In the genomic region with DNA sequence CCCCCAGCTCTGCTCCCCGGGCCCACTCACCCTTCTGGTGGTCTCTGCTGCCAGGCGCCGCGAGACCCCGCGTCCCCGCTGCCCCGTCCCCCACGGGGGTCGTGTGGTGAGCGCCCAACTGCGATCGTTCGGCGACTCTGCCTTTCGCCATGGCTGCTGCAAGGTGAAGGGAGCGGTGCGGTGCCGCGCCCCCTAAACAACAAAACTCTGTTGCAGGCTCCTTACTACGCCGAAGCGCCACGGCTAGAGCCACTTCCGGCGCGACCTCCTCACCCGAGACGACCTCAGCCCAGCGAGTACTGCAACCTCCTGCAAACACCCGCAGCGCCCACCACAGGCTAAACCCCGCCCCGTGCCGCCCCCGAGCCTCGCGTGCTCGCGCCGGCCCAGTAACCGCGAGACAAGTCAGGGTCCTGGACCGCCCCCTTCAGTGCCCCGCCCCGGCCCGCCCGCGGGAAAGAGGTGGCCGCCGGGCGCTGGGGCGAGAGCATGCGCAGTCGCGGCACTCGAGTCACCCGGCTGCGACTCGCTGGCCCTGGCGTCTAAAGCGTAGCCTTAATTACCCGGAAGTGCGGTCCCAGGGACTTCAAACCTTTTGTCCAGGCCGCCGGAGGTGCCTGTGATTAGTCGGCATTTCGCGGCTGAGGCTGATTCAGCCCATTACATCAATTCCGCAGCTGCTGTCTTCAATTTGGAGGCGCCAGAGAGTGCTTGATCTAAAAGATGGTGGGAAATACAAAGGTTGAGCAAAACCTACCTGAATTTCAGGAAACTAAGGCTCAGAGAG, we compare ENCODE assay signal across 8 cellular contexts. TPM values are rescaled to one million over a fixed set of nuclear protein-coding genes. Genes with fewer than 3 reads are reported as not detected.
DNase-seq lines count a peak whose midpoint lies in the region; ATAC-seq and TF ChIP-seq lines count a peak whose summit lies in the region.

A gene with protein sequence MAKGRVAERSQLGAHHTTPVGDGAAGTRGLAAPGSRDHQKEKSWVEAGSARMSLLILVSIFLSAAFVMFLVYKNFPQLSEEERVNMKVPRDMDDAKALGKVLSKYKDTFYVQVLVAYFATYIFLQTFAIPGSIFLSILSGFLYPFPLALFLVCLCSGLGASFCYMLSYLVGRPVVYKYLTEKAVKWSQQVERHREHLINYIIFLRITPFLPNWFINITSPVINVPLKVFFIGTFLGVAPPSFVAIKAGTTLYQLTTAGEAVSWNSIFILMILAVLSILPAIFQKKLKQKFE (minus strand): TSS at position 303 of the 787 bp plus-strand sequence. CDS start 152 bp downstream, at position 151.

- H3K27ac ChIP-seq in SU-DHL-6 (ENCODE audit: low read depth, low read length) (peak within 1 kb of the TSS; percentile 75), parathyroid adenoma (peak within 1 kb of the TSS; percentile 72), tibial nerve (peak within 1 kb of the TSS; percentile 57 to 89 (median 82))

- no peak for TF ChIP-seq CTCF in SU-DHL-6 (IDR thresholded peaks at IDR 0.05; ENCODE audit: insufficient read depth, low read length, poor library complexity, severe bottlenecking)
- TF ChIP-seq CTCF in parathyroid adenoma (IDR thresholded peaks at IDR 0.05) = no peak
- TF ChIP-seq CTCF in tibial nerve (IDR thresholded peaks at IDR 0.05) = no peak

- H3K4me1 ChIP-seq in parathyroid adenoma (no peaks in the 10 kb centered on the region), tibial nerve (peaks cover 0 to 24% (median 0%) of the 10 kb centered on the region in 4 donors)

- H3K79me2 ChIP-seq in SU-DHL-6 (ENCODE audit: insufficient read depth, low read length) (peaks cover 49% of the 10 kb centered on the region), parathyroid adenoma (peaks cover 15% of the 10 kb centered on the region)

- H3F3A ChIP-seq in SU-DHL-6 (ENCODE audit: insufficient read depth) = peaks cover 13% of the 10 kb centered on the region; the same call in 1 of the 2 replicates

- H3K36me3 ChIP-seq in SU-DHL-6 (ENCODE audit: low read length) (no peaks in the 10 kb centered on the region), parathyroid adenoma (ENCODE audit: control insufficient read depth, insufficient read depth, low read length) (no peaks in the 10 kb centered on the region), tibial nerve (no peaks in the 10 kb centered on the region)

- H3K9me3 ChIP-seq in SU-DHL-6 (ENCODE audit: insufficient read depth, low read length) (no peaks in the 10 kb centered on the region), parathyroid adenoma (ENCODE audit: control insufficient read depth, low read length) (no peaks in the 10 kb centered on the region), tibial nerve (no peaks in the 10 kb centered on the region)

- H3K4me2 ChIP-seq in SU-DHL-6 (ENCODE audit: low read depth, low read length, poor library complexity, severe bottlenecking) (peak within 1 kb of the TSS; percentile 91), parathyroid adenoma (ENCODE audit: low read length) (peak within 1 kb of the TSS; percentile 83)

- H3K9ac ChIP-seq in SU-DHL-6 (ENCODE audit: low read length) (peak within 1 kb of the TSS; percentile 94), parathyroid adenoma (peak within 1 kb of the TSS; percentile 72)

- peaks cover 6% of the 10 kb centered on the region; the same call in 1 of the 2 replicates for H4K20me1 ChIP-seq in SU-DHL-6 (ENCODE audit: low read depth, low read length)

- peak; percentile 88 for TF ChIP-seq POLR2A in GM10847 (IDR thresholded peaks at IDR 0.05; ENCODE audit: extremely low read depth, insufficient read length)
- TF ChIP-seq POLR2A in tibial nerve (IDR thresholded peaks at IDR 0.05) = peak in 1 of 2 donors; percentile 71

- no peaks in the 10 kb centered on the region for H3K9me2 ChIP-seq in SU-DHL-6 (replicated peaks; ENCODE audit: insufficient read depth, low read length)

- TF ChIP-seq EP300 in tibial nerve (IDR thresholded peaks at IDR 0.05) = peak; percentile 85 to 89

- H2AFZ ChIP-seq in SU-DHL-6 (ENCODE audit: low read depth, low read length, severe bottlenecking) = peak within 1 kb of the TSS; percentile 82
- peak within 1 kb of the TSS; percentile 88 for H2AFZ ChIP-seq in parathyroid adenoma

- H3K27me3 ChIP-seq in SU-DHL-6 (ENCODE audit: low read length) = no peaks in the 10 kb centered on the region
- H3K27me3 ChIP-seq in parathyroid adenoma (ENCODE audit: control insufficient read depth, insufficient read depth, low read length) = no peaks in the 10 kb centered on the region
- H3K27me3 ChIP-seq in tibial nerve = peaks cover 0 to 6% of the 10 kb centered on the region in 2 donors

- H3K4me3 ChIP-seq in SU-DHL-6 (ENCODE audit: insufficient read depth, low read length, poor library complexity, severe bottlenecking) = peak within 1 kb of the TSS; percentile 83
- peak within 1 kb of the TSS; percentile 88 for H3K4me3 ChIP-seq in parathyroid adenoma (ENCODE audit: low read depth, low read length)
- H3K4me3 ChIP-seq in tibial nerve = peak within 1 kb of the TSS; percentile 70 to 95 (median 87)

- ATAC-seq in HG02678 (IDR thresholded peaks at IDR 0.05; ENCODE audit: unreplicated experiment) (peak; percentile 97), Right ventricle myocardium superior (ENCODE audit: poor library complexity) (peak; percentile 99)

- DNase-seq in NCI-H128 (lab: John Stamatoyannopoulos, UW; ENCODE audit: unreplicated experiment) (peak; percentile 97), Right ventricle myocardium superior (peak; percentile 99), tibial nerve (ENCODE audit: low spot score in 2 of 2) (peak; percentile 94)
- DNase-seq in activated naive CD8-positive, alpha-beta T cell treated with anti-CD3 and anti-CD28 coated beads, Interleukin-2, amount 50 U/mL, for 16 hours (ENCODE audit: low read depth, low spot score) = peak; percentile 100

- WGBS in tibial nerve, 2 donors = 0 to 1% methylated on average over 34 to 58 of the region's 71 CpGs

- intact Hi-C loops in Right ventricle myocardium superior (cut with DNase I) = no loop called here

RNA-seq across cellular contexts. Expression of the gene that starts here (rescaled TPM):
- total RNA-seq in Right ventricle myocardium superior (18.5 TPM), tibial nerve (10 to 100 TPM; 26.0 to 31.2 (median 28.9) TPM)

Comparison
In these comparisons a context has a peak if more than half of its experiments do, and no peak if none do; other contexts are left out.
1. Peak in every context shown above with its lines: DNase-seq, ATAC-seq, H3K4me3 ChIP-seq and H3K27ac ChIP-seq.